Comparison of ENCODE assay signal across 8 cellular contexts in the genomic region with DNA sequence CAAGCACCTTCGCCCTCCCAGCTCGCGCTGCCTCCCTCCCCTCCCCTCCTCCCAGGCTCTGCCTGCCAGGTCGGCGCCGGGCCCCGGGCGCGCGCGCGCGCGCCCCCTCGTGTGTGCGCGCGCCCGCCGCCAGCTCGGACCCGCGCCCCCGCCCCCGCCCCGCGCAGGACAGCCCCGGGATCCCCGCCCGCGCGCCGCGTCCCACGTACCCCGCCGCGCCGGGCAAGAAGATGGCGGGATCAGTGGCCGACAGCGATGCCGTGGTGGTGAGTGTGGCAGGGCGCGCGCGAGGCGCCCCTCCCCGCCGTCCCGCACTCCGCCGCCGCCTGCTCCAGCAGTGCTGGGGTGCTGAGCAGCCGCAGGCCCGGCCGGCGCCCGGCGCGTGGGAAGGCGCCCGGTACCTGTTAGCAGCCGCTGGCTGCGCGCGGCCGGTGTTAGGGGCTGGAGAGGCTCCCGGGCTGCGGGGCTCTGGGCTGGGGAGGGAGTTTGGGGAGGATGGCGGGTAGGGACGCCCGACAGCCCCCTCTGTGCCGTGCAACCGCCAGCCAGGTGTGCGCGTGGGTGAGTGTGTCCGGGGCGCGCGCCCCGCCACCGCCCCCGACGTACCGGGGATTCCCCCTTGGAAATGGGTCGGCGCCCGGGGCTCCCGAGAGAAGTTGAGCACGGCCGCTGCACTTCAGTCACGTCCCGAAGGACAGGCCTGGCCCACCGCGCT. TPM values are rescaled to one million over a fixed set of nuclear protein-coding genes. Genes with fewer than 3 reads are reported as not detected.
DNase-seq lines count a peak whose midpoint lies in the region; ATAC-seq and TF ChIP-seq lines count a peak whose summit lies in the region.

No MANE protein-coding gene starts in this region.

- peaks cover 2% of the 10 kb centered on the region for H3K36me3 Mint-ChIP-seq in activated CD4-positive, alpha-beta T cell treated with anti-CD3 and anti-CD28 coated beads, Interleukin-2, amount 10 ng/mL, durations not matched to agents 7 days and 5 days (ENCODE audit: low read depth)

- peaks cover 12% of the 10 kb centered on the region for H3K4me1 Mint-ChIP-seq in activated CD4-positive, alpha-beta T cell treated with anti-CD3 and anti-CD28 coated beads, Interleukin-2, amount 10 ng/mL, durations not matched to agents 7 days and 5 days

- no peaks in the 10 kb centered on the region for H3K9me3 Mint-ChIP-seq in activated CD4-positive, alpha-beta T cell treated with anti-CD3 and anti-CD28 coated beads, Interleukin-2, amount 10 ng/mL, durations not matched to agents 7 days and 5 days

- H3K27ac Mint-ChIP-seq in activated CD4-positive, alpha-beta T cell treated with anti-CD3 and anti-CD28 coated beads, Interleukin-2, amount 10 ng/mL, durations not matched to agents 7 days and 5 days = no peak overlapping the region

- DNase-seq in GM10248 (ENCODE audit: extremely low spot score) (peak; percentile 82), LoVo (ENCODE audit: low spot score) (peak; percentile 63), colonic mucosa (peak; percentile 56), left kidney (ENCODE audit: low read depth, low spot score) (peak; percentile 88), cerebellar nuclear complex (lab: John Stamatoyannopoulos, UW) (no peak)
- peak; percentile 43 for DNase-seq in activated CD4-positive, alpha-beta T cell treated with anti-CD3 and anti-CD28 coated beads, Interleukin-2, amount 10 ng/mL, durations not matched to agents 7 days and 5 days
- DNase-seq in stimulated activated CD4-positive, alpha-beta T cell treated with anti-CD3 and anti-CD28 coated beads, Interleukin-1b, Interleukin-23, amount 100 ng/mL, for 48 hours = peak; percentile 38

- peaks cover 6% of the 10 kb centered on the region for H3K4me1 ChIP-seq in colonic mucosa

- no peak for TF ChIP-seq CTCF in GM10248 (IDR thresholded peaks at IDR 0.05; ENCODE audit: control extremely low read depth, extremely low read depth, low read depth, missing control alignments)
- TF ChIP-seq CTCF in colonic mucosa (IDR thresholded peaks at IDR 0.05) = no peak

- intact Hi-C loops in colonic mucosa (cut with DNase I) = loop anchor here (5.0 kb wide), 1 partner anchor 47 kb away; no protein-coding TSS in a partner anchor

- no peaks in the 10 kb centered on the region for H3K36me3 ChIP-seq in colonic mucosa

- H3K9ac ChIP-seq in colonic mucosa (ENCODE audit: low read depth in 2 of 2, low read length in 2 of 2) = peak overlapping the region; percentile 75 to 94

- H3K9me3 ChIP-seq in colonic mucosa = no peaks in the 10 kb centered on the region

- CTCF ChIA-PET in GM10248 (lab: Yijun Ruan, JAX) = no interaction called here
- CTCF ChIA-PET in activated CD4-positive, alpha-beta T cell treated with anti-CD3 and anti-CD28 coated beads, Interleukin-2, amount 10 ng/mL, durations not matched to agents 7 days and 5 days (lab: Charles Lee) = no interaction called here

- peak overlapping the region; percentile 93 for H3K27ac ChIP-seq in colonic mucosa

- peak overlapping the region; percentile 73 for H3K4me3 Mint-ChIP-seq in activated CD4-positive, alpha-beta T cell treated with anti-CD3 and anti-CD28 coated beads, Interleukin-2, amount 10 ng/mL, durations not matched to agents 7 days and 5 days

- H3K27me3 Mint-ChIP-seq in activated CD4-positive, alpha-beta T cell treated with anti-CD3 and anti-CD28 coated beads, Interleukin-2, amount 10 ng/mL, durations not matched to agents 7 days and 5 days = peaks cover 38% of the 10 kb centered on the region

- POLR2A ChIA-PET in GM10248 (lab: Yijun Ruan, JAX) = interaction anchor here (0.7 kb wide), 1 partner anchor 127 kb away, joined by 3 read pairs; no protein-coding TSS in a partner anchor
- POLR2A ChIA-PET in activated CD4-positive, alpha-beta T cell treated with anti-CD3 and anti-CD28 coated beads, Interleukin-2, amount 10 ng/mL, durations not matched to agents 7 days and 5 days (lab: Charles Lee) = no interaction called here

- peak overlapping the region; percentile 78 for H3K4me3 ChIP-seq in colonic mucosa

- peak; percentile 60 for ATAC-seq in GM21825 (IDR thresholded peaks at IDR 0.05; ENCODE audit: unreplicated experiment)

- H3K27me3 ChIP-seq in colonic mucosa = no peaks in the 10 kb centered on the region

RNA-seq across cellular contexts. Expression of a gene that starts 0.5 kb away (rescaled TPM):
- 1 to 10 TPM in 1 of 2 experiments, under 1 TPM in 1; 0.83 to 1.2 TPM for total RNA-seq in activated CD4-positive, alpha-beta T cell treated with anti-CD3 and anti-CD28 coated beads, Interleukin-2, amount 10 ng/mL, durations not matched to agents 7 days and 5 days
- total RNA-seq in colonic mucosa = 10 to 100 TPM; 26.4 to 34.8 TPM

Comparison
In these comparisons a context has a peak if more than half of its experiments do, and no peak if none do; other contexts are left out.
1. DNase-seq: peak in GM10248 (single experiment), LoVo (single experiment), activated CD4-positive, alpha-beta T cell treated with anti-CD3 and anti-CD28 coated beads, Interleukin-2, amount 10 ng/mL, durations not matched to agents 7 days and 5 days (single experiment), colonic mucosa (single experiment), left kidney (single experiment) and stimulated activated CD4-positive, alpha-beta T cell treated with anti-CD3 and anti-CD28 coated beads, Interleukin-1b, Interleukin-23, amount 100 ng/mL, for 48 hours (single experiment); none in cerebellar nuclear complex (0 of 2).
2. RNA of a gene that starts 0.5 kb away (total RNA-seq): 26.4 to 34.8 TPM in colonic mucosa; 0.83 to 1.2 TPM in activated CD4-positive, alpha-beta T cell treated with anti-CD3 and anti-CD28 coated beads, Interleukin-2, amount 10 ng/mL, durations not matched to agents 7 days and 5 days; every median in the first group is over 10 times any median in the second.